7 cellular contexts compared by ENCODE assay signal in the genomic region with DNA sequence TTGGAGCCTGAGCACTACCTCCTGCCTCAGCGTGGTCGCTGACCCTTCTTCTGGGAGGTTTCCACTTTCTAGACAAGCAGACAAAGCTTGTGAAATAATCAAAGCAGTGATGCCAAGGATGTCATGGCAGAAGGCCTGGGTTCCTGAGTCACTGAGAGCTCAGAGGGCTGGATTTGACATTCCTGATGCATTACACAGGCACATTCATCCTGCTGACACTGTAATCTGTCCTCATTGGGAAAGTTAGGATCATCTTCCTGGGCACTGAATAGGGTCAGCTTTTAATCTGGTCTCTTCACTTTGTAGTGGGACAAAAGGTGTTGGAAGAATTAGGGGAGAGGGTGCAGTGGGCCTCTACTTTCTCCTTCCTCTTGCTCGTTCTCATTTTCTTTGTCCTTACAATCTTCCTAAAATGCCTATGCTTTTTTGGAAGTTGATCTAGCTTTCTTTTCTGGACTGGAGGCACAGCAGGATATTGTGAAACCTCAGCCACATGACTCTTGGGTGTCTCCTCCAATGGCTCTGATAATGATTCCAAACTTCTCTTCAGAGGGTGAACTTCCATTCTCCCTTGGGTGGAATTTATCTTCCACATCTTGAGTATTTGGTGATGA. TPM values are rescaled to one million over a fixed set of nuclear protein-coding genes. Genes with fewer than 3 reads are reported as not detected.
A peak's percentile ranks its signal among the peaks of the same experiment; 100 is the strongest.
DNase-seq lines count a peak whose midpoint lies in the region; ATAC-seq, FAIRE-seq and TF ChIP-seq lines count a peak whose summit lies in the region.

No MANE protein-coding gene starts in this region.

- H3K9ac ChIP-seq in stomach smooth muscle (ENCODE audit: low read length in 2 of 2), result no peak overlapping the region

- in situ Hi-C loops in astrocyte of the spinal cord (cut with HindIII; ENCODE audit: low sequenced_read_pairs), result no loop called here

- TF ChIP-seq POLR2A in GM12891 (IDR thresholded peaks at IDR 0.05; ENCODE audit: low read depth, low read length), result no peak

- H3K27ac ChIP-seq in stomach smooth muscle (ENCODE audit: low read length), result peak overlapping the region; percentile 66

- TF ChIP-seq CTCF in astrocyte of the spinal cord (IDR thresholded peaks at IDR 0.05; ENCODE audit: low read depth, low read length), result no peak

- no peaks in the 10 kb centered on the region for H3K27me3 ChIP-seq in stomach smooth muscle (ENCODE audit: control insufficient read depth in 1 of 2, insufficient read depth in 2 of 2, low read length in 2 of 2)

- no peaks in the 10 kb centered on the region for H3K9me3 ChIP-seq in stomach smooth muscle (ENCODE audit: control insufficient read depth in 2 of 2, low read length in 2 of 2)

- H3K36me3 ChIP-seq in stomach smooth muscle (ENCODE audit: control insufficient read depth in 2 of 2, insufficient read depth in 2 of 2, low read length in 2 of 2), result no peaks in the 10 kb centered on the region

- no peak for FAIRE-seq in GM12891 (lab: Jason Lieb, UNC)

- ATAC-seq in HG03280 (IDR thresholded peaks at IDR 0.05; ENCODE audit: unreplicated experiment), result no peak

- DNase-seq in HT1080 (ENCODE audit: low read depth) (peak; percentile 97), astrocyte of the spinal cord (ENCODE audit: low read depth, low spot score) (peak; percentile 97), inferior parietal cortex (ENCODE audit: extremely low spot score) (peak; percentile 21), GM12891 (ENCODE audit: insufficient read length, low spot score) (no peak)
- DNase-seq in activated T-cell treated with anti-CD3 and anti-CD28 coated beads, Interleukin-2, amount 50 U/mL, for 48 hours, result no peak

- H3K4me3 ChIP-seq in astrocyte of the spinal cord (ENCODE audit: low read depth, low read length), result no peak overlapping the region
- peak overlapping the region; percentile 4 to 25 for H3K4me3 ChIP-seq in stomach smooth muscle (ENCODE audit: low read length in 2 of 2)

- H3K4me1 ChIP-seq in stomach smooth muscle (ENCODE audit: control insufficient read depth, insufficient read depth, low read length), result peaks cover 5% of the 10 kb centered on the region

TF ChIP-seq in GM12891, 5 proteins besides CTCF, POLR2A, EP300 and RAD21:
- TF ChIP-seq POU2F2 (IDR thresholded peaks at IDR 0.05; ENCODE audit: low read depth, low read length) (no peak), POLR2AphosphoS5 (IDR thresholded peaks at IDR 0.05; ENCODE audit: low read depth, low read length) (no peak), PAX5 (IDR thresholded peaks at IDR 0.05; ENCODE audit: insufficient read depth, low read length, severe bottlenecking) (no peak), SPI1 (IDR thresholded peaks at IDR 0.05; ENCODE audit: low read depth, low read length) (no peak), TAF1 (IDR thresholded peaks at IDR 0.05; ENCODE audit: low read depth, low read length) (no peak)

RNA-seq across cellular contexts. Expression of a gene that starts 29.6 kb away (rescaled TPM):
- total RNA-seq in HT1080 (2014; rRNA removed; shearing (Covaris generic)), result 9.0 and 12.1 TPM in 2 replicates
- polyA plus RNA-seq in HT1080 (2015; cell fraction: cytosol; rRNA removed), result 7.7 and 12.1 TPM in 2 replicates
- 23.4 and 25.2 TPM in 2 replicates for polyA plus RNA-seq in HT1080 (2015; cell fraction: nucleus; rRNA removed)
- 2.9 TPM for polyA plus RNA-seq in GM12891 (2012; ENCODE audit: low read depth, missing spikeins)

Comparison
In these comparisons a context has a peak if more than half of its experiments do, and no peak if none do; other contexts are left out.
1. DNase-seq: peak in HT1080 (single experiment), astrocyte of the spinal cord (single experiment) and inferior parietal cortex (single experiment); none in GM12891 (single experiment) and activated T-cell treated with anti-CD3 and anti-CD28 coated beads, Interleukin-2, amount 50 U/mL, for 48 hours (0 of 2).